ENCODE assay signal across 22 cellular contexts in genomic region chr3:27756877-27757276, GRCh38. TPM values are rescaled to one million over a fixed set of nuclear protein-coding genes. Genes with fewer than 3 reads are reported as not detected.
"Had no signal": no experiment of that assay in that cellular context is flagged by ENCODE, and none has a peak within 500 bp of the region (broad histone marks: within the 10 kb centered on the region; RNA-seq: fewer than 3 reads in every experiment).

No MANE protein-coding gene starts in this region.

- H3K27ac ChIP-seq: body of pancreas, coronary artery, gastrocnemius medialis, prostate gland, right atrium auricular region, tibial artery had no signal

- H3K27ac Mint-ChIP-seq: activated B cell treated with CpG ODN at 0.5 μM for 24 hours; activated CD4-positive, alpha-beta memory T cell treated with anti-CD3 and anti-CD28 coated beads, Interleukin-2, amount 10 ng/mL, durations not matched to agents 7 days and 5 days; activated CD8-positive, alpha-beta memory T cell treated with anti-CD3 and anti-CD28 coated beads, Interleukin-2, amount 10 ng/mL, durations not matched to agents 7 days and 5 days; activated naive CD8-positive, alpha-beta T cell; memory B cell; naive thymus-derived CD4-positive, alpha-beta T cell; T-cell had no signal

- ATAC-seq: activated CD8-positive, alpha-beta memory T cell treated with anti-CD3 and anti-CD28 coated beads, Interleukin-2, amount 10 ng/mL, durations not matched to agents 7 days and 5 days; body of pancreas; gastrocnemius medialis; left ventricle myocardium superior; naive thymus-derived CD4-positive, alpha-beta T cell; T-cell had no signal

- DNase-seq: activated B cell treated with CpG ODN at 0.5 μM for 24 hours; activated CD4-positive, alpha-beta memory T cell treated with anti-CD3 and anti-CD28 coated beads, Interleukin-2, amount 10 ng/mL, durations not matched to agents 7 days and 5 days; activated CD4-positive, alpha-beta T cell treated with anti-CD3 and anti-CD28 coated beads for 48 hours; activated CD8-positive, alpha-beta memory T cell treated with anti-CD3 and anti-CD28 coated beads, Interleukin-2, amount 10 ng/mL, durations not matched to agents 7 days and 5 days; body of pancreas; central memory CD4-positive, alpha-beta T cell; gastrocnemius medialis; head of caudate nucleus; kidney glomerular epithelial cell; left ventricle myocardium superior; naive thymus-derived CD4-positive, alpha-beta T cell; stimulated activated CD4-positive, alpha-beta T cell treated with anti-CD3 and anti-CD28 coated beads, Interleukin-2, amount 100 ng/mL, for 24 hours; stimulated activated naive CD4-positive, alpha-beta T cell treated with Interleukin-2 at 50 U/mL for 16 hours; substantia nigra; T-cell; tibial artery had no signal

- H3K27me3 Mint-ChIP-seq: activated CD4-positive, alpha-beta memory T cell treated with anti-CD3 and anti-CD28 coated beads, Interleukin-2, amount 10 ng/mL, durations not matched to agents 7 days and 5 days; activated CD8-positive, alpha-beta memory T cell treated with anti-CD3 and anti-CD28 coated beads, Interleukin-2, amount 10 ng/mL, durations not matched to agents 7 days and 5 days; activated naive CD8-positive, alpha-beta T cell; naive thymus-derived CD4-positive, alpha-beta T cell; T-cell had no signal

- H3K36me3 Mint-ChIP-seq: memory B cell, T-cell had no signal

- H3K27me3 ChIP-seq: body of pancreas, gastrocnemius medialis, right atrium auricular region, tibial artery had no signal

- H3K4me1 Mint-ChIP-seq: activated B cell treated with CpG ODN at 0.5 μM for 24 hours, memory B cell had no signal

- H3K36me3 ChIP-seq: gastrocnemius medialis, prostate gland, right atrium auricular region, tibial artery had no signal

- H3K4me3 ChIP-seq: body of pancreas, coronary artery, gastrocnemius medialis, prostate gland, right atrium auricular region, tibial artery had no signal

- H3K4me3 Mint-ChIP-seq: activated B cell treated with CpG ODN at 0.5 μM for 24 hours; activated CD4-positive, alpha-beta memory T cell treated with anti-CD3 and anti-CD28 coated beads, Interleukin-2, amount 10 ng/mL, durations not matched to agents 7 days and 5 days; activated CD8-positive, alpha-beta memory T cell treated with anti-CD3 and anti-CD28 coated beads, Interleukin-2, amount 10 ng/mL, durations not matched to agents 7 days and 5 days; activated naive CD8-positive, alpha-beta T cell; memory B cell; naive thymus-derived CD4-positive, alpha-beta T cell; T-cell had no signal

- H3K4me1 ChIP-seq: body of pancreas, gastrocnemius medialis, prostate gland, right atrium auricular region, tibial artery had no signal

- H3K9me3 Mint-ChIP-seq: activated B cell treated with CpG ODN at 0.5 μM for 24 hours, memory B cell had no signal

RNA-seq across cellular contexts. Expression of gene EOMES, which starts 34.8 kb away (rescaled TPM):
- total RNA-seq: activated B cell treated with CpG ODN at 0.5 μM for 24 hours, gastrocnemius medialis, osteocyte had no signal
